In genomic region chr19:45753548-45753947, GRCh38 we compare ENCODE assay signal across 1 cellular context.
TF ChIP-seq lines count a peak whose summit lies in the region.

No MANE protein-coding gene starts in this region.

TF ChIP-seq in GM23338, 12 proteins besides CTCF, POLR2A, EP300 and RAD21:
- TF ChIP-seq ZNF462 (CRISPR knock-in tag; IDR thresholded peaks at IDR 0.05): peak; percentile 1; the same call in 1 of the 2 replicates
- TF ChIP-seq CREB1 (CRISPR knock-in tag; IDR thresholded peaks at IDR 0.05; ENCODE audit: low read depth): no peak
